Comparison of ENCODE assay signal across 28 cellular contexts in the genomic region with DNA sequence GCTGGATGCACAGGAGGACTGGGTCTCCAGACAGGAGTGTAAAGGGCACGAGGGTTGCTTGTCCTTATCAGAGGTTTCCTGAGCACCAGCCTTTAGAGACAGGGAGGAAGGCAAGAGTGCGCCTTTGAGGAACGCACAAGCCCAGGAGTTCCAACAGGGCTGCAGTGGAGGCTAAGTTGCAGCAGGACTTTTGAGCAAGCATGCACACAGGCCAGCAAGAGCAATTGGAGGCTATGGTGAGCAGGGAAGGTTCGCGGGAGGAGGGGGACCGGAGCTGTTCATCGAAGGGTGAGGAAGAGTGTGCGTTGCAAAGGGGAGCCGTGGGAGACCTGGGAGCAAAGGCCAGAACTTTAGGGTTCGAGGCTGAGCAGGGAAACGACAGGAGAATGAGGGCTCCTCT. TPM values are rescaled to one million over a fixed set of nuclear protein-coding genes. Genes with fewer than 3 reads are reported as not detected.
DNase-seq lines count a peak whose midpoint lies in the region; ATAC-seq and TF ChIP-seq lines count a peak whose summit lies in the region.
"Had no signal": no experiment of that assay in that cellular context is flagged by ENCODE, and none has a peak within 500 bp of the region (broad histone marks: within the 10 kb centered on the region; RNA-seq: fewer than 3 reads in every experiment).

No MANE protein-coding gene starts in this region.

- WGBS in tibial nerve, 2 donors: 79 to 85% methylated on average over 11 of the region's 11 CpGs
- WGBS in sigmoid colon, 2 donors: 47 to 61% methylated on average over 11 of the region's 11 CpGs

- TF ChIP-seq EP300 in tibial nerve (IDR thresholded peaks at IDR 0.05) (no peak), sigmoid colon (IDR thresholded peaks at IDR 0.05) (no peak)

- H3K27me3 Mint-ChIP-seq in neural crest cell (ENCODE audit: low read depth): peaks cover 53% of the 10 kb centered on the region

- H3K27me3 ChIP-seq in tibial nerve: no peaks in the 10 kb centered on the region
- H3K27me3 ChIP-seq in sigmoid colon: no peaks in the 10 kb centered on the region

- H3K4me1 ChIP-seq in tibial nerve (peaks cover 3 to 74% (median 53%) of the 10 kb centered on the region in 4 donors), sigmoid colon (peaks cover 0 to 72% (median 65%) of the 10 kb centered on the region in 4 donors)

- no peak overlapping the region for H3K4me3 ChIP-seq in tibial nerve
- no peak overlapping the region for H3K4me3 ChIP-seq in sigmoid colon
- H3K4me3 ChIP-seq: SK-N-MC, transverse colon had no signal

- peaks cover 0 to 9% (median 0%) of the 10 kb centered on the region in 3 donors for H3K36me3 ChIP-seq in tibial nerve
- H3K36me3 ChIP-seq in sigmoid colon: no peaks in the 10 kb centered on the region
- H3K36me3 ChIP-seq: transverse colon had no signal

- H3K9me3 ChIP-seq in tibial nerve (no peaks in the 10 kb centered on the region), sigmoid colon (no peaks in the 10 kb centered on the region)
- H3K9me3 ChIP-seq: transverse colon had no signal

- H3K27ac Mint-ChIP-seq in neural crest cell (ENCODE audit: unreplicated experiment): no peak overlapping the region
- H3K27ac Mint-ChIP-seq: activated CD8-positive, alpha-beta T cell treated with anti-CD3 and anti-CD28 coated beads for 36 hours; activated naive CD8-positive, alpha-beta T cell treated with anti-CD3 and anti-CD28 coated beads for 36 hours; mesothelial cell of epicardium had no signal

- H3K4me1 Mint-ChIP-seq in neural crest cell: peaks cover 22% of the 10 kb centered on the region

- DNase-seq in left ventricle myocardium superior (peak; percentile 22), Right ventricle myocardium superior (no peak), caudate nucleus (lab: John Stamatoyannopoulos, UW) (no peak), neural crest cell (ENCODE audit: low read depth, low spot score) (no peak), tibial nerve (ENCODE audit: low spot score in 2 of 2) (no peak), nucleus accumbens (lab: John Stamatoyannopoulos, UW) (no peak), sigmoid colon (no peak)
- DNase-seq: activated CD8-positive, alpha-beta T cell treated with anti-CD3 and anti-CD28 coated beads for 36 hours; activated naive CD8-positive, alpha-beta T cell treated with anti-CD3 and anti-CD28 coated beads for 36 hours; central memory CD4-positive, alpha-beta T cell; dermis blood vessel endothelial cell; HCEC 1CT; KBM-7; MM.1S; naive B cell; NCI-H1417; NCI-H2081 treated with DMSO at 0.1 percent for 48 hours; NCI-H82; stimulated activated CD4-positive, alpha-beta T cell treated with anti-CD3 and anti-CD28 coated beads, Interleukin-15, amount 100 ng/mL, for 24 hours; stimulated activated naive CD4-positive, alpha-beta T cell; transverse colon had no signal

- no peak for TF ChIP-seq CTCF in neural crest cell (conservative IDR thresholded peaks at IDR 0.05)
- TF ChIP-seq CTCF in tibial nerve (IDR thresholded peaks at IDR 0.05): no peak
- no peak for TF ChIP-seq CTCF in sigmoid colon (IDR thresholded peaks at IDR 0.05)

- H3K4me3 Mint-ChIP-seq in neural crest cell: peak overlapping the region; percentile 69
- H3K4me3 Mint-ChIP-seq: activated CD8-positive, alpha-beta T cell treated with anti-CD3 and anti-CD28 coated beads for 36 hours; activated naive CD8-positive, alpha-beta T cell treated with anti-CD3 and anti-CD28 coated beads for 36 hours had no signal

- no peaks in the 10 kb centered on the region for H3K36me3 Mint-ChIP-seq in neural crest cell (ENCODE audit: low read depth)
- H3K36me3 Mint-ChIP-seq: activated naive CD8-positive, alpha-beta T cell treated with anti-CD3 and anti-CD28 coated beads for 36 hours; mesothelial cell of epicardium had no signal

- H3K9me3 Mint-ChIP-seq in neural crest cell: no peaks in the 10 kb centered on the region
- H3K9me3 Mint-ChIP-seq: activated CD8-positive, alpha-beta T cell treated with anti-CD3 and anti-CD28 coated beads for 36 hours; activated naive CD8-positive, alpha-beta T cell treated with anti-CD3 and anti-CD28 coated beads for 36 hours; mesothelial cell of epicardium had no signal

- ATAC-seq in left ventricle myocardium superior (no peak), Right ventricle myocardium superior (ENCODE audit: poor library complexity) (no peak), HG02981 (IDR thresholded peaks at IDR 0.05; ENCODE audit: unreplicated experiment) (no peak)
- ATAC-seq: activated CD8-positive, alpha-beta T cell treated with anti-CD3 and anti-CD28 coated beads for 36 hours had no signal

- TF ChIP-seq POLR2A in tibial nerve (IDR thresholded peaks at IDR 0.05) (no peak), sigmoid colon (IDR thresholded peaks at IDR 0.05) (no peak)

- intact Hi-C loops in left ventricle myocardium superior (cut with micrococcal nuclease) (no loop called here), Right ventricle myocardium superior (cut with DNase I) (loop anchor here (5.0 kb wide), 1 partner anchor 46 kb away; no protein-coding TSS in a partner anchor), sigmoid colon (cut with DNase I) (no loop called here)

- H3K27ac ChIP-seq in caudate nucleus (ENCODE audit: low read depth, low read length): peak overlapping the region; percentile 2
- H3K27ac ChIP-seq in tibial nerve: peak overlapping the region; percentile 88 to 94 (median 92)
- peak overlapping the region in 1 of 4 donors; percentile 74 for H3K27ac ChIP-seq in sigmoid colon
- H3K27ac ChIP-seq: SK-N-MC had no signal

RNA-seq across cellular contexts. Expression of a gene that starts 2.2 kb away (rescaled TPM):
- total RNA-seq in left ventricle myocardium superior (29.6 TPM), Right ventricle myocardium superior (25.8 TPM), neural crest cell (6.9 and 7.7 TPM in 2 replicates), tibial nerve (100 to 1,000 TPM in 3 of 4 donors, 10 to 100 TPM in 1; 98.0 to 170 (median 119) TPM), sigmoid colon (10 to 100 TPM; 12.4 to 20.6 (median 18.1) TPM)
- polyA plus RNA-seq in sigmoid colon: 1 to 10 TPM; 1.6 to 9.4 (median 6.6) TPM
- total RNA-seq: activated CD8-positive, alpha-beta T cell treated with anti-CD3 and anti-CD28 coated beads for 36 hours; activated naive CD8-positive, alpha-beta T cell treated with anti-CD3 and anti-CD28 coated beads for 36 hours had no signal

RNA-seq across cellular contexts. Expression of a gene that starts 57.5 kb away (rescaled TPM):
- total RNA-seq in left ventricle myocardium superior: 2.3 TPM
- total RNA-seq in Right ventricle myocardium superior: 1.7 TPM
- not detected in 2 replicates for total RNA-seq in neural crest cell
- 1 to 10 TPM in 1 of 4 donors, under 1 TPM in 2, not detected in 1; 0.63 to 4.2 (median 0.98) TPM for total RNA-seq in tibial nerve
- total RNA-seq in sigmoid colon: 1 to 10 TPM in 1 of 4 donors, not detected in 3; 1.6 TPM
- 10 to 100 TPM in 1 of 3 donors, 1 to 10 TPM in 2; 2.4 to 13.9 (median 4.2) TPM for polyA plus RNA-seq in sigmoid colon
- total RNA-seq: astrocyte, dermis blood vessel endothelial cell, G401, HT1080, mesothelial cell of epicardium, RPMI7951 had no signal
